21 cellular contexts compared by ENCODE assay signal in genomic region chr20:16419138-16419715, GRCh38.
DNase-seq lines count a peak whose midpoint lies in the region; ATAC-seq and TF ChIP-seq lines count a peak whose summit lies in the region.
"Had no signal": no experiment of that assay in that cellular context is flagged by ENCODE, and none has a peak within 500 bp of the region (broad histone marks: within the 10 kb centered on the region; RNA-seq: fewer than 3 reads in every experiment).

No MANE protein-coding gene starts in this region.

- peaks cover 0 to 4% (median 0%) of the 10 kb centered on the region in 3 donors for H3K27me3 Mint-ChIP-seq in immature natural killer cell (ENCODE audit: low read depth in 3 of 3)
- H3K27me3 Mint-ChIP-seq in naive thymus-derived CD8-positive, alpha-beta T cell = no peaks in the 10 kb centered on the region
- H3K27me3 Mint-ChIP-seq: CD4-positive, alpha-beta T cell; IgD-negative memory B cell had no signal

- intact Hi-C loops in gastrocnemius medialis (cut with DNase I; ENCODE audit: low total_unique reads) = no loop called here

- H3K4me1 ChIP-seq in gastrocnemius medialis = peaks cover 8 to 9% of the 10 kb centered on the region in 2 donors
- H3K4me1 ChIP-seq: BE2C, SJSA1 had no signal

- no peak overlapping the region for H3K4me3 Mint-ChIP-seq in immature natural killer cell
- no peak overlapping the region for H3K4me3 Mint-ChIP-seq in naive thymus-derived CD8-positive, alpha-beta T cell
- H3K4me3 Mint-ChIP-seq: CD4-positive, alpha-beta T cell; IgD-negative memory B cell had no signal

- H3K27ac Mint-ChIP-seq in immature natural killer cell = no peak overlapping the region
- no peak overlapping the region for H3K27ac Mint-ChIP-seq in naive thymus-derived CD8-positive, alpha-beta T cell
- H3K27ac Mint-ChIP-seq: CD4-positive, alpha-beta T cell; IgD-negative memory B cell had no signal

- peaks cover 0 to 3% (median 0%) of the 10 kb centered on the region in 6 donors for H3K9me3 Mint-ChIP-seq in immature natural killer cell
- H3K9me3 Mint-ChIP-seq in naive thymus-derived CD8-positive, alpha-beta T cell = peaks cover 0 to 6% (median 0%) of the 10 kb centered on the region in 9 donors
- H3K9me3 Mint-ChIP-seq: IgD-negative memory B cell had no signal

- H3K4me3 ChIP-seq in epithelial cell of esophagus (ENCODE audit: low read length) = no peak overlapping the region
- H3K4me3 ChIP-seq in gastrocnemius medialis = no peak overlapping the region
- H3K4me3 ChIP-seq: SJSA1 had no signal

- no peak for TF ChIP-seq CTCF in epithelial cell of esophagus (IDR thresholded peaks at IDR 0.05; ENCODE audit: insufficient read depth, low read depth, low read length, missing control alignments)
- TF ChIP-seq CTCF in gastrocnemius medialis (IDR thresholded peaks at IDR 0.05 in 4 of 5, conservative IDR thresholded peaks at IDR 0.05 in 1 of 5) = no peak

- peaks cover 7 to 68% (median 38%) of the 10 kb centered on the region in 3 donors for H3K36me3 Mint-ChIP-seq in immature natural killer cell
- H3K36me3 Mint-ChIP-seq in naive thymus-derived CD8-positive, alpha-beta T cell = peaks cover 23 to 68% (median 65%) of the 10 kb centered on the region in 3 donors

- no peaks in the 10 kb centered on the region for H3K27me3 ChIP-seq in gastrocnemius medialis
- H3K27me3 ChIP-seq: BE2C, SJSA1 had no signal

- ATAC-seq in gastrocnemius medialis = peak; percentile 90 to 94
- no peak for ATAC-seq in naive thymus-derived CD8-positive, alpha-beta T cell

- in situ Hi-C loops in gastrocnemius medialis (cut with MboI; ENCODE audit: low sequenced_read_pairs in 4 of 4) = no loop called here

- no peak for TF ChIP-seq POLR2A in gastrocnemius medialis (IDR thresholded peaks at IDR 0.05)

- peak overlapping the region in 2 of 4 donors; percentile 19 to 22 for H3K27ac ChIP-seq in gastrocnemius medialis
- H3K27ac ChIP-seq: 22Rv1, RWPE1, SJSA1 had no signal

- peaks cover 0 to 4% (median 0%) of the 10 kb centered on the region in 3 donors for H3K9me3 ChIP-seq in gastrocnemius medialis
- H3K9me3 ChIP-seq: BE2C, SJSA1 had no signal

- DNase-seq in NCI-H1417 (lab: John Stamatoyannopoulos, UW) = peak in 2 of 3 experiments; percentile 26 to 31
- DNase-seq in NCI-H1417 treated with DMSO at 0.1 percent for 48 hours (lab: John Stamatoyannopoulos, UW) = no peak
- peak; percentile 19 for DNase-seq in M059J (ENCODE audit: low read depth)
- DNase-seq in epithelial cell of esophagus (ENCODE audit: low read depth) = peak; percentile 59
- DNase-seq in gastrocnemius medialis = no peak
- DNase-seq in immature natural killer cell = no peak
- no peak for DNase-seq in midbrain (lab: John Stamatoyannopoulos, UW)
- DNase-seq in naive thymus-derived CD8-positive, alpha-beta T cell = no peak
- DNase-seq: BE2C; Calu3; CD4-positive, alpha-beta T cell; DMS79; Kasumi-1; NCI-H1105 treated with DMSO at 0.1 percent for 48 hours; NCI-H187 treated with DMSO at 0.1 percent for 48 hours; NCI-H524 treated with DMSO at 0.1 percent for 48 hours; SW 1271 had no signal

- H3K4me1 Mint-ChIP-seq in immature natural killer cell = no peaks in the 10 kb centered on the region
- H3K4me1 Mint-ChIP-seq in naive thymus-derived CD8-positive, alpha-beta T cell = no peaks in the 10 kb centered on the region
- H3K4me1 Mint-ChIP-seq: IgD-negative memory B cell had no signal

- peaks cover 0 to 13% of the 10 kb centered on the region in 2 donors for H3K36me3 ChIP-seq in gastrocnemius medialis
- H3K36me3 ChIP-seq: BE2C, SJSA1 had no signal

- POLR2A ChIA-PET in naive thymus-derived CD8-positive, alpha-beta T cell (lab: Charles Lee) = no interaction called here

Comparison
In these comparisons a context has a peak if more than half of its experiments do, and no peak if none do; other contexts are left out.
1. DNase-seq: peak in NCI-H1417 (2 of 3), M059J (single experiment) and epithelial cell of esophagus (single experiment); none in NCI-H1417 treated with DMSO at 0.1 percent for 48 hours (single experiment), gastrocnemius medialis (0 of 2), immature natural killer cell (0 of 3), midbrain (single experiment) and naive thymus-derived CD8-positive, alpha-beta T cell (0 of 10).
2. ATAC-seq: peak in gastrocnemius medialis (2 of 2); none in naive thymus-derived CD8-positive, alpha-beta T cell (0 of 2).